In the genomic region with DNA sequence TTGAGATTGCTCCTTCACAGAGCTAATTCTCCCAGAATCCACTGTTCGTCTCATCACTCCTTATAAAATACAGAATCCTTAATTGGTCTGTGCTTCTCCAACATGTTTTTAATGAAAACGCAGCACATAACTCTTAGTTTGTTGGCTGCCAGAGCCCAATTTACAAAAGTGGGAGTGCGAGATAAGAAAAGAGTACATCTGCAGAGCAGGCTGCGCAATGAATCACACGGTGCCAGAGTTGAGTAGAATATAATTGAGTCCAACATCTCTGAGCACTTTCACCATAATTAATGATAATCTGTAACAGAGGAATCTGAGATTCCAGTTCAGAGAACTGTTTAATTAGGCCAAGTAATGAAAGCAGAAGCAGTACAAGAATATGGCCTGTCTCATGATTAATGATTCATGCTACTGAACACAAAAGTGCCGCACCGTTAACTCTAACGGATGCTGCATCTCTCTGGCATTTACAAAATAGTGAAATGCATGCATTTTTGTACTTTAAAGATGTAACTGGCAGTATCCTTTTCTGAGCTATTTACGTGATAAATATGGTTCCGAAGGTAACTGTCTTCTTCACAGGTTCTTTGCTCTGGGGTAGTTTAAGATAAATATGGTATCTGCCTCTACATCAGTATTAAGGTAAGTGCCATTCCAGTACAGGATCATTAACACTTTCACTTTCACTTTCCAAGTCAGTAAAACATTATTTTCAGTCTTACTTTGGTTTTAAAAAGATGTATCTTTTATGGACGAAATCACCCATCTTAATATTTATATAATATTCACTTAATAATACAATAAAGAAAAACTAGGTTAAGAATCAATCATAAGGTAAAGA, we compare ENCODE assay signal across 14 cellular contexts.
A peak's percentile ranks its signal among the peaks of the same experiment; 100 is the strongest.
DNase-seq lines count a peak whose midpoint lies in the region; ATAC-seq, FAIRE-seq and TF ChIP-seq lines count a peak whose summit lies in the region.
"Had no signal": no experiment of that assay in that cellular context is flagged by ENCODE, and none has a peak within 500 bp of the region (broad histone marks: within the 10 kb centered on the region; RNA-seq: fewer than 3 reads in every experiment).

No MANE protein-coding gene starts in this region.

- no peak for ATAC-seq in Right ventricle myocardium inferior
- ATAC-seq in pancreas: no peak

- POLR2A ChIA-PET in SK-N-SH (lab: Yijun Ruan, JAX): no interaction called here

- no peaks in the 10 kb centered on the region for H3K9me2 ChIP-seq in SK-N-SH

- H3K36me3 ChIP-seq in left ventricle myocardium inferior: no peaks in the 10 kb centered on the region
- H3K36me3 ChIP-seq in SK-N-SH (replicated peaks in 1 of 2; ENCODE audit: control insufficient read depth in 1 of 2, insufficient read depth in 2 of 2, low read length in 1 of 2): no peaks in the 10 kb centered on the region
- no peaks in the 10 kb centered on the region for H3K36me3 ChIP-seq in uterus
- H3K36me3 ChIP-seq in pancreas: no peaks in the 10 kb centered on the region
- H3K36me3 ChIP-seq in Peyer's patch: no peaks in the 10 kb centered on the region

- TF ChIP-seq RAD21 in SK-N-SH (IDR thresholded peaks at IDR 0.05; ENCODE audit: low read length): no peak

- CTCF ChIA-PET in SK-N-SH (lab: Yijun Ruan, JAX): no interaction called here

- TF ChIP-seq EP300 in SK-N-SH (IDR thresholded peaks at IDR 0.05; ENCODE audit: borderline replicate concordance in 1 of 2, low read depth in 1 of 2, low read length in 1 of 2): no peak; a peak in 1 of 4 replicates

- H3K79me2 ChIP-seq in SK-N-SH (ENCODE audit: insufficient read depth): no peaks in the 10 kb centered on the region

- no peak for DNase-seq in left ventricle myocardium inferior
- no peak for DNase-seq in Right ventricle myocardium inferior (ENCODE audit: missing footprints)
- peak; percentile 1 for DNase-seq in SK-N-SH
- peak; percentile 13 for DNase-seq in inferior parietal cortex (ENCODE audit: extremely low spot score)
- no peak for DNase-seq in uterus
- DNase-seq in MV-4-11 (lab: John Stamatoyannopoulos, UW): no peak
- no peak for DNase-seq in pancreas
- no peak for DNase-seq in Peyer's patch
- DNase-seq: foreskin fibroblast; GOT3; left cardiac atrium; nucleus accumbens; SHP77 treated with DMSO at 0.1 percent for 48 hours; stimulated activated CD4-positive, alpha-beta T cell treated with anti-CD3 and anti-CD28 coated beads, Interleukin-4, amount 100 ng/mL, for 1 hour had no signal

- TF ChIP-seq CTCF in left ventricle myocardium inferior (IDR thresholded peaks at IDR 0.05; ENCODE audit: borderline replicate concordance) (no peak), SK-N-SH (IDR thresholded peaks at IDR 0.05) (no peak), uterus (IDR thresholded peaks at IDR 0.05) (no peak), pancreas (IDR thresholded peaks at IDR 0.05) (no peak), Peyer's patch (IDR thresholded peaks at IDR 0.05) (no peak)

- H3K4me3 ChIP-seq in left ventricle myocardium inferior (peak overlapping the region; percentile 54), SK-N-SH (ENCODE audit: low read depth in 2 of 2, low read length in 1 of 2) (peak overlapping the region; percentile 38 to 54; a peak in 3 of 4 replicates), uterus (peak overlapping the region; percentile 11 to 25), pancreas (peak overlapping the region in 1 of 4 donors; percentile 3), Peyer's patch (no peak overlapping the region)

- peak overlapping the region; percentile 51; the same call in 1 of the 2 replicates for H3K4me2 ChIP-seq in SK-N-SH

- H3K9ac ChIP-seq in SK-N-SH: no peak overlapping the region

- H4K20me1 ChIP-seq in SK-N-SH (ENCODE audit: insufficient read depth): no peaks in the 10 kb centered on the region

- H3K27ac ChIP-seq in left ventricle myocardium inferior (replicated peaks): no peak overlapping the region
- no peak overlapping the region for H3K27ac ChIP-seq in SK-N-SH (ENCODE audit: low read depth in 2 of 2, low read length in 1 of 2)
- H3K27ac ChIP-seq in uterus: no peak overlapping the region
- no peak overlapping the region for H3K27ac ChIP-seq in pancreas
- no peak overlapping the region for H3K27ac ChIP-seq in Peyer's patch

- no peaks in the 10 kb centered on the region for H3K9me3 ChIP-seq in left ventricle myocardium inferior (replicated peaks)
- no peaks in the 10 kb centered on the region for H3K9me3 ChIP-seq in SK-N-SH
- no peaks in the 10 kb centered on the region for H3K9me3 ChIP-seq in uterus
- H3K9me3 ChIP-seq in pancreas: no peaks in the 10 kb centered on the region
- no peaks in the 10 kb centered on the region for H3K9me3 ChIP-seq in Peyer's patch

- peak overlapping the region; percentile 88 for H2AFZ ChIP-seq in SK-N-SH (ENCODE audit: low read depth)

- 10% methylated on average over 11 of the region's 11 CpGs for WGBS in SK-N-SH (ENCODE audit: low lambda C conversion rate)
- 50 to 53% methylated on average over 11 of the region's 11 CpGs for WGBS in pancreas, 2 donors

- H3K4me1 ChIP-seq in left ventricle myocardium inferior (no peaks in the 10 kb centered on the region), SK-N-SH (ENCODE audit: control insufficient read depth in 1 of 2, insufficient read depth in 2 of 2, low read depth in 1 of 2, low read length in 1 of 2) (peaks cover 0 to 3% of the 10 kb centered on the region in 2 experiments; a peak in 2 of 4 replicates), uterus (no peaks in the 10 kb centered on the region), pancreas (no peaks in the 10 kb centered on the region), Peyer's patch (no peaks in the 10 kb centered on the region)

- TF ChIP-seq POLR2A in uterus (IDR thresholded peaks at IDR 0.05): no peak
- no peak for TF ChIP-seq POLR2A in Peyer's patch (IDR thresholded peaks at IDR 0.05)

- no peak for FAIRE-seq in pancreas (lab: Jason Lieb, UNC)

- no peaks in the 10 kb centered on the region for H3K27me3 ChIP-seq in left ventricle myocardium inferior (ENCODE audit: low read depth)
- no peaks in the 10 kb centered on the region for H3K27me3 ChIP-seq in SK-N-SH (ENCODE audit: insufficient read depth)
- H3K27me3 ChIP-seq in uterus: no peaks in the 10 kb centered on the region
- no peaks in the 10 kb centered on the region for H3K27me3 ChIP-seq in pancreas
- H3K27me3 ChIP-seq in Peyer's patch: no peaks in the 10 kb centered on the region

- intact Hi-C loops in left ventricle myocardium inferior (cut with micrococcal nuclease) (no loop called here), Right ventricle myocardium inferior (cut with DNase I) (no loop called here), uterus (cut with DNase I; ENCODE audit: low total_unique reads) (no loop called here), pancreas (cut with DNase I) (no loop called here)

- no peaks in the 10 kb centered on the region for H3F3A ChIP-seq in SK-N-SH (replicated peaks; ENCODE audit: insufficient read depth)

TF ChIP-seq in SK-N-SH, 30 proteins besides CTCF, POLR2A, EP300 and RAD21:
- TF ChIP-seq RCOR1 (IDR thresholded peaks at IDR 0.05; ENCODE audit: low read length) (no peak), GATA2 (CRISPR knock-in tag; IDR thresholded peaks at IDR 0.05) (peak; percentile 32; the same call in 1 of the 2 replicates)
- TF ChIP-seq, protein P1, sequence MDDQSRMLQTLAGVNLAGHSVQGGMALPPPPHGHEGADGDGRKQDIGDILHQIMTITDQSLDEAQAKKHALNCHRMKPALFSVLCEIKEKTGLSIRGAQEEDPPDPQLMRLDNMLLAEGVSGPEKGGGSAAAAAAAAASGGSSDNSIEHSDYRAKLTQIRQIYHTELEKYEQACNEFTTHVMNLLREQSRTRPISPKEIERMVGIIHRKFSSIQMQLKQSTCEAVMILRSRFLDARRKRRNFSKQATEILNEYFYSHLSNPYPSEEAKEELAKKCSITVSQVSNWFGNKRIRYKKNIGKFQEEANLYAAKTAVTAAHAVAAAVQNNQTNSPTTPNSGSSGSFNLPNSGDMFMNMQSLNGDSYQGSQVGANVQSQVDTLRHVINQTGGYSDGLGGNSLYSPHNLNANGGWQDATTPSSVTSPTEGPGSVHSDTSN (IDR thresholded peaks at IDR 0.05): 0 out of 2 replicates have a peak, but pooled peaks have one; percentile 8
TF ChIP-seq in SK-N-SH: peak in this region for 2.

Comparison
In these comparisons a context has a peak if more than half of its experiments do, and no peak if none do; other contexts are left out.
1. DNase-seq: peak in SK-N-SH (single experiment) and inferior parietal cortex (single experiment); none in left ventricle myocardium inferior (single experiment), Right ventricle myocardium inferior (single experiment), uterus (0 of 2), MV-4-11 (single experiment), pancreas (0 of 6) and Peyer's patch (0 of 3).
2. H3K4me3 ChIP-seq: peak in left ventricle myocardium inferior (single experiment), SK-N-SH (2 of 2) and uterus (2 of 2); none in Peyer's patch (0 of 4).